14 cellular contexts compared by ENCODE assay signal in genomic region chr3:69435274-69436262, GRCh38. TPM values are rescaled to one million over a fixed set of nuclear protein-coding genes. Genes with fewer than 3 reads are reported as not detected.
DNase-seq lines count a peak whose midpoint lies in the region; ATAC-seq and TF ChIP-seq lines count a peak whose summit lies in the region.
"Had no signal": no experiment of that assay in that cellular context is flagged by ENCODE, and none has a peak within 500 bp of the region (broad histone marks: within the 10 kb centered on the region; RNA-seq: fewer than 3 reads in every experiment).

No MANE protein-coding gene starts in this region.

- no peaks in the 10 kb centered on the region for H3K9me3 Mint-ChIP-seq in CD8-positive, alpha-beta T cell

- H3K79me2 ChIP-seq in osteoblast (ENCODE audit: insufficient read depth, low read length) = no peaks in the 10 kb centered on the region

- peaks cover 4% of the 10 kb centered on the region for H3K27me3 Mint-ChIP-seq in CD8-positive, alpha-beta T cell (ENCODE audit: low read depth)

- no peak overlapping the region for H3K4me3 Mint-ChIP-seq in CD8-positive, alpha-beta T cell

- TF ChIP-seq POLR2A in testis (IDR thresholded peaks at IDR 0.05) = no peak

- no peaks in the 10 kb centered on the region for H3K36me3 ChIP-seq in CD8-positive, alpha-beta T cell (ENCODE audit: insufficient read depth, low read length)
- H3K36me3 ChIP-seq in testis (ENCODE audit: low read depth, missing control alignments) = no peaks in the 10 kb centered on the region
- H3K36me3 ChIP-seq in right atrium auricular region = no peaks in the 10 kb centered on the region
- no peaks in the 10 kb centered on the region for H3K36me3 ChIP-seq in osteoblast (ENCODE audit: insufficient read depth, low read length)

- no peaks in the 10 kb centered on the region for H3K4me1 Mint-ChIP-seq in CD8-positive, alpha-beta T cell (ENCODE audit: low read depth)

- ATAC-seq in GM19025 (IDR thresholded peaks at IDR 0.05; ENCODE audit: low read depth, unreplicated experiment) (peak; percentile 54), HG02763 (IDR thresholded peaks at IDR 0.05; ENCODE audit: unreplicated experiment) (peak; percentile 52), HG03565 (IDR thresholded peaks at IDR 0.05; ENCODE audit: unreplicated experiment) (peak; percentile 57)
- ATAC-seq in CD8-positive, alpha-beta T cell = no peak

- 63 to 82% methylated on average over 2 of the region's 2 CpGs for WGBS in testis, 2 donors

- no peaks in the 10 kb centered on the region for H3K36me3 Mint-ChIP-seq in CD8-positive, alpha-beta T cell

- H2AFZ ChIP-seq in osteoblast (ENCODE audit: low read length) = no peak overlapping the region

- no peak for TF ChIP-seq CTCF in GM12865 (IDR thresholded peaks at IDR 0.05; ENCODE audit: insufficient read depth, low read depth, low read length, missing control alignments)
- TF ChIP-seq CTCF in CD8-positive, alpha-beta T cell (IDR thresholded peaks at IDR 0.05) = no peak
- TF ChIP-seq CTCF in testis (IDR thresholded peaks at IDR 0.05) = no peak
- no peak for TF ChIP-seq CTCF in right atrium auricular region (IDR thresholded peaks at IDR 0.05)
- TF ChIP-seq CTCF in osteoblast (IDR thresholded peaks at IDR 0.05; ENCODE audit: extremely low read depth, low read depth, low read length) = no peak

- CTCF ChIA-PET in CD8-positive, alpha-beta T cell (lab: Charles Lee) = no interaction called here

- H3K4me3 ChIP-seq in GM12865 (ENCODE audit: low read depth, low read length) = no peak overlapping the region
- no peak overlapping the region for H3K4me3 ChIP-seq in CD8-positive, alpha-beta T cell (ENCODE audit: low read depth, low read length)
- no peak overlapping the region for H3K4me3 ChIP-seq in testis
- no peak overlapping the region for H3K4me3 ChIP-seq in right atrium auricular region
- H3K4me3 ChIP-seq in osteoblast (ENCODE audit: insufficient read depth, low read length) = no peak overlapping the region
- H3K4me3 ChIP-seq: BLaER1 treated with 17β-estradiol and CSF1 and Interleukin-3, amounts not matched to agents 10 nM and 100 nM had no signal

- H3K9me3 ChIP-seq in CD8-positive, alpha-beta T cell (ENCODE audit: low read length) = no peaks in the 10 kb centered on the region
- H3K9me3 ChIP-seq in testis (no peaks in the 10 kb centered on the region), right atrium auricular region (no peaks in the 10 kb centered on the region), osteoblast (ENCODE audit: low read depth, low read length) (no peaks in the 10 kb centered on the region)
- H3K9me3 ChIP-seq: BLaER1 treated with 17β-estradiol and CSF1 and Interleukin-3, amounts not matched to agents 10 nM and 100 nM had no signal

- H3K27ac ChIP-seq in CD8-positive, alpha-beta T cell (ENCODE audit: low read depth, low read length) = no peak overlapping the region
- H3K27ac ChIP-seq in testis (no peak overlapping the region), right atrium auricular region (no peak overlapping the region), osteoblast (ENCODE audit: low read depth, low read length) (no peak overlapping the region)
- H3K27ac ChIP-seq: BLaER1 treated with 17β-estradiol and CSF1 and Interleukin-3, amounts not matched to agents 10 nM and 100 nM had no signal

- H4K20me1 ChIP-seq in osteoblast (ENCODE audit: insufficient read depth, low read length) = no peaks in the 10 kb centered on the region

- H3K4me1 ChIP-seq in CD8-positive, alpha-beta T cell (ENCODE audit: insufficient read depth, low read length) = no peaks in the 10 kb centered on the region
- H3K4me1 ChIP-seq in testis (no peaks in the 10 kb centered on the region), right atrium auricular region (peaks cover 0 to 16% of the 10 kb centered on the region in 2 donors), osteoblast (ENCODE audit: insufficient read depth, low read length) (no peaks in the 10 kb centered on the region)

- POLR2A ChIA-PET in CD8-positive, alpha-beta T cell (lab: Charles Lee) = no interaction called here

- intact Hi-C loops in CD8-positive, alpha-beta T cell (cut with DNase I, micrococcal nuclease) = no loop called here
- intact Hi-C loops in testis (cut with DNase I; ENCODE audit: low total_unique reads) = loop anchor here (10.0 kb wide), 1 partner anchor 229 kb away; no protein-coding TSS in a partner anchor

- no peak overlapping the region for H3K4me2 ChIP-seq in osteoblast (ENCODE audit: insufficient read depth, low read length)

- peak; percentile 30 for DNase-seq in GM12865 (ENCODE audit: low read depth)
- no peak for DNase-seq in CD8-positive, alpha-beta T cell
- DNase-seq in testis = no peak
- DNase-seq in right atrium auricular region (ENCODE audit: low spot score) = no peak
- no peak for DNase-seq in osteoblast (ENCODE audit: insufficient read length, low spot score, missing footprints)
- DNase-seq: activated CD8-positive, alpha-beta memory T cell treated with anti-CD3 and anti-CD28 coated beads for 24 hours; anterior cingulate cortex; NCI-H1436 treated with DMSO at 0.1 percent for 48 hours; posterior cingulate gyrus; stimulated activated CD4-positive, alpha-beta T cell treated with anti-CD3 and anti-CD28 coated beads, Interleukin-4, amount 100 ng/mL, for 24 hours had no signal

- no peaks in the 10 kb centered on the region for H3K27me3 ChIP-seq in CD8-positive, alpha-beta T cell (ENCODE audit: insufficient read depth, low read length)
- H3K27me3 ChIP-seq in testis = no peaks in the 10 kb centered on the region
- no peaks in the 10 kb centered on the region for H3K27me3 ChIP-seq in right atrium auricular region
- peaks cover 12% of the 10 kb centered on the region for H3K27me3 ChIP-seq in osteoblast (ENCODE audit: insufficient read depth, low read length)
- H3K27me3 ChIP-seq: BLaER1 treated with 17β-estradiol and CSF1 and Interleukin-3, amounts not matched to agents 10 nM and 100 nM had no signal

- no peak overlapping the region for H3K27ac Mint-ChIP-seq in CD8-positive, alpha-beta T cell

RNA-seq across cellular contexts. Expression of gene FRMD4B, which starts 49.7 kb away (rescaled TPM):
- 1 to 10 TPM; 5.1 to 5.4 TPM for total RNA-seq in CD8-positive, alpha-beta T cell
- total RNA-seq in testis (10 to 100 TPM; 13.7 to 17.8 TPM), right atrium auricular region (10 to 100 TPM; 30.6 to 37.8 TPM), osteoblast (0.72 and 0.88 TPM in 2 replicates)
- polyA plus RNA-seq in testis (ENCODE audit: insufficient read depth, low read depth, low replicate concordance) = 10.2 TPM
